In genomic region chr2:218366621-218367414, GRCh38 we compare ENCODE assay signal across 9 cellular contexts. TPM values are rescaled to one million over a fixed set of nuclear protein-coding genes. Genes with fewer than 3 reads are reported as not detected.
DNase-seq lines count a peak whose midpoint lies in the region; ATAC-seq lines count a peak whose summit lies in the region.
"Had no signal": no experiment of that assay in that cellular context is flagged by ENCODE, and none has a peak within 500 bp of the region (broad histone marks: within the 10 kb centered on the region; RNA-seq: fewer than 3 reads in every experiment).

No MANE protein-coding gene starts in this region.

- H3K4me1 ChIP-seq in ACC112 (ENCODE audit: control insufficient read depth, insufficient read depth, low read length, unreplicated experiment) = no peaks in the 10 kb centered on the region

- no peaks in the 10 kb centered on the region for H3K27me3 ChIP-seq in ACC112 (ENCODE audit: insufficient read depth, low read length)

- peak overlapping the region; percentile 73 to 93 (median 86) for H3K27ac Mint-ChIP-seq in naive thymus-derived CD8-positive, alpha-beta T cell

- H3K4me1 Mint-ChIP-seq in naive thymus-derived CD8-positive, alpha-beta T cell = peaks cover 11 to 46% (median 40%) of the 10 kb centered on the region in 4 donors

- POLR2A ChIA-PET in naive thymus-derived CD8-positive, alpha-beta T cell (lab: Charles Lee) = interaction anchor here (0.8 to 1.6 kb wide), 15 partner anchors 9 to 105 kb away, joined by 3 to 10 read pairs (median 3); partner anchors contain the start of genes CATIP and TMBIM1

- ATAC-seq in HG03135 (IDR thresholded peaks at IDR 0.05; ENCODE audit: unreplicated experiment) (peak; percentile 5), GM21515 (IDR thresholded peaks at IDR 0.05; ENCODE audit: unreplicated experiment) (no peak), GM19328 (IDR thresholded peaks at IDR 0.05; ENCODE audit: unreplicated experiment) (no peak)
- ATAC-seq in naive thymus-derived CD8-positive, alpha-beta T cell = no peak

- H3K36me3 ChIP-seq in ACC112 (ENCODE audit: insufficient read depth, low read length) = no peaks in the 10 kb centered on the region

- peak overlapping the region; percentile 81 for H3K4me3 ChIP-seq in ACC112 (ENCODE audit: low read depth, low read length)

- no peaks in the 10 kb centered on the region for H3K79me2 ChIP-seq in ACC112 (ENCODE audit: control insufficient read depth, insufficient read depth, low read length, unreplicated experiment)

- H2AFZ ChIP-seq in ACC112 (ENCODE audit: low read length, unreplicated experiment) = peak overlapping the region; percentile 71

- no peaks in the 10 kb centered on the region for H3K27me3 Mint-ChIP-seq in naive thymus-derived CD8-positive, alpha-beta T cell

- peaks cover 0 to 2% (median 0%) of the 10 kb centered on the region in 9 donors for H3K9me3 Mint-ChIP-seq in naive thymus-derived CD8-positive, alpha-beta T cell

- H3K27ac ChIP-seq in ACC112 (ENCODE audit: low read depth, low read length) = no peak overlapping the region
- H3K27ac ChIP-seq in cingulate gyrus (ENCODE audit: low read depth, low read length) = peak overlapping the region; percentile 84

- no peaks in the 10 kb centered on the region for H3K36me3 Mint-ChIP-seq in naive thymus-derived CD8-positive, alpha-beta T cell

- peak overlapping the region; percentile 68 to 88 (median 75) for H3K4me3 Mint-ChIP-seq in naive thymus-derived CD8-positive, alpha-beta T cell

- peak in 1 of 10 donors; percentile 57 for DNase-seq in naive thymus-derived CD8-positive, alpha-beta T cell
- DNase-seq in NCI-H187 (lab: John Stamatoyannopoulos, UW) = no peak
- DNase-seq in SKM-1 treated with dmso at 0.1 percent for 144 hours (lab: John Stamatoyannopoulos, UW; ENCODE audit: unreplicated experiment) = no peak
- DNase-seq: DND-41 had no signal

RNA-seq across cellular contexts. Expression of gene CATIP, which starts 10.2 kb away (rescaled TPM):
- not detected for total RNA-seq in naive thymus-derived CD8-positive, alpha-beta T cell
- polyA plus RNA-seq in naive thymus-derived CD8-positive, alpha-beta T cell = not detected

RNA-seq across cellular contexts. Expression of gene SLC11A1, which starts 15.3 kb away (rescaled TPM):
- 1 to 10 TPM in 1 of 2 experiments, under 1 TPM in 1; 0.47 to 1.2 TPM for total RNA-seq in naive thymus-derived CD8-positive, alpha-beta T cell
- under 1 TPM; 0.27 to 0.90 (median 0.73) TPM for polyA plus RNA-seq in naive thymus-derived CD8-positive, alpha-beta T cell

RNA-seq across cellular contexts. Expression of gene CTDSP1, which starts 32.9 kb away (rescaled TPM):
- total RNA-seq in naive thymus-derived CD8-positive, alpha-beta T cell = 100 to 1,000 TPM; 143 to 144 TPM
- polyA plus RNA-seq in naive thymus-derived CD8-positive, alpha-beta T cell = 10 to 100 TPM; 19.3 to 22.7 (median 19.8) TPM

RNA-seq across cellular contexts. Expression of gene VIL1, which starts 52.1 kb away (rescaled TPM):
- not detected for total RNA-seq in naive thymus-derived CD8-positive, alpha-beta T cell
- polyA plus RNA-seq in naive thymus-derived CD8-positive, alpha-beta T cell = under 1 TPM in 2 of 3 donors, not detected in 1; 0.03 to 0.05 TPM
